Comparison of ENCODE assay signal across 8 cellular contexts in the genomic region with DNA sequence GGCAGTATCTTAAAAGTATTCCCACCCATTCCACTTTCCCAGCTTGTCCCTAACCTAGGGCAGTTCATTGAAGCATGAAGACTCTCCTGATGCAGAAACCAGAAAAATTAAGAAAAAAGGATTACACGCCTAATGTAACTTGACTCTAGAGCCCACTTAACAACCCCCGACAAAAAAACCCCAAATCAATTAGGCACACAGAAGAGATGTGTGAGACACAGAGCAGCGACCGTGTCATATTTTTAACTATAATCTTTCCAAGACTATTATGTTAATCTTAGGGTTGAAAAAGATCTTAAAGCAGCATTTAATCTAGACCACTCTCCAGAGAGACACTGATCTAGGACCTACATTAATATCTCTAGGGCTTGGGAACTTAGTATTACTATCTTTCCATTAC. TPM values are rescaled to one million over a fixed set of nuclear protein-coding genes. Genes with fewer than 3 reads are reported as not detected.
DNase-seq lines count a peak whose midpoint lies in the region; ATAC-seq and TF ChIP-seq lines count a peak whose summit lies in the region.

No MANE protein-coding gene starts in this region.

- no peak for ATAC-seq in activated CD4-positive, alpha-beta T cell treated with anti-CD3 and anti-CD28 coated beads for 36 hours

- no peaks in the 10 kb centered on the region for H3K9me3 Mint-ChIP-seq in activated CD4-positive, alpha-beta T cell treated with anti-CD3 and anti-CD28 coated beads for 36 hours (ENCODE audit: low read depth)
- H3K9me3 Mint-ChIP-seq in activated CD4-positive, alpha-beta memory T cell treated with anti-CD3 and anti-CD28 coated beads, Interleukin-2, amount 10 ng/mL, durations not matched to agents 7 days and 5 days, result no peaks in the 10 kb centered on the region

- DNase-seq in activated CD4-positive, alpha-beta T cell treated with anti-CD3 and anti-CD28 coated beads for 36 hours, result no peak
- DNase-seq in activated CD4-positive, alpha-beta T cell treated with anti-CD3 and anti-CD28 coated beads for 4 hours, result no peak
- no peak for DNase-seq in activated CD4-positive, alpha-beta memory T cell treated with anti-CD3 and anti-CD28 coated beads, Interleukin-2, amount 10 ng/mL, durations not matched to agents 7 days and 5 days
- DNase-seq in suprapubic skin (ENCODE audit: low spot score in 2 of 2) (no peak), GM03348 (ENCODE audit: low spot score) (no peak), NCI-H2029 treated with DMSO at 0.1 percent for 48 hours (lab: John Stamatoyannopoulos, UW) (no peak)
- no peak for DNase-seq in activated CD4-positive, alpha-beta T cell treated with anti-CD3 and anti-CD28 coated beads for 48 hours

- under 1% methylated on average over 4 of the region's 4 CpGs for WGBS in suprapubic skin

- TF ChIP-seq CTCF in suprapubic skin (IDR thresholded peaks at IDR 0.05), result no peak

- H3K4me3 ChIP-seq in iPS-20b (ENCODE audit: low read length) (peak overlapping the region; percentile 96), suprapubic skin (peak overlapping the region; percentile 93)

- H3K9me3 ChIP-seq in iPS-20b (ENCODE audit: insufficient read depth, low read depth, low read length) (no peaks in the 10 kb centered on the region), suprapubic skin (no peaks in the 10 kb centered on the region)

- no peaks in the 10 kb centered on the region for H3K27me3 Mint-ChIP-seq in activated CD4-positive, alpha-beta T cell treated with anti-CD3 and anti-CD28 coated beads for 36 hours
- no peaks in the 10 kb centered on the region for H3K27me3 Mint-ChIP-seq in activated CD4-positive, alpha-beta memory T cell treated with anti-CD3 and anti-CD28 coated beads, Interleukin-2, amount 10 ng/mL, durations not matched to agents 7 days and 5 days

- H3K27ac ChIP-seq in iPS-20b (ENCODE audit: low read length) (peak overlapping the region; percentile 97), suprapubic skin (peak overlapping the region; percentile 99)

- CTCF ChIA-PET in activated CD4-positive, alpha-beta T cell treated with anti-CD3 and anti-CD28 coated beads for 36 hours (lab: Charles Lee), result no interaction called here
- CTCF ChIA-PET in activated CD4-positive, alpha-beta memory T cell treated with anti-CD3 and anti-CD28 coated beads, Interleukin-2, amount 10 ng/mL, durations not matched to agents 7 days and 5 days (lab: Charles Lee), result interaction anchor here (0.9 kb wide), 1 partner anchor 27 kb away, joined by 3 read pairs; no protein-coding TSS in a partner anchor

- H3K27me3 ChIP-seq in iPS-20b (ENCODE audit: insufficient read depth, low read length), result no peaks in the 10 kb centered on the region
- H3K27me3 ChIP-seq in suprapubic skin, result no peaks in the 10 kb centered on the region

- POLR2A ChIA-PET in activated CD4-positive, alpha-beta T cell treated with anti-CD3 and anti-CD28 coated beads for 36 hours (lab: Charles Lee), result no interaction called here
- POLR2A ChIA-PET in activated CD4-positive, alpha-beta memory T cell treated with anti-CD3 and anti-CD28 coated beads, Interleukin-2, amount 10 ng/mL, durations not matched to agents 7 days and 5 days (lab: Charles Lee), result interaction anchor here (1.0 to 3.7 kb wide), 5 partner anchors 12 to 91 kb away, joined by 3 to 14 read pairs (median 4); no protein-coding TSS in a partner anchor

- H3K27ac Mint-ChIP-seq in activated CD4-positive, alpha-beta T cell treated with anti-CD3 and anti-CD28 coated beads for 36 hours, result peak overlapping the region; percentile 98
- peak overlapping the region; percentile 95 for H3K27ac Mint-ChIP-seq in activated CD4-positive, alpha-beta memory T cell treated with anti-CD3 and anti-CD28 coated beads, Interleukin-2, amount 10 ng/mL, durations not matched to agents 7 days and 5 days

- peaks cover 38% of the 10 kb centered on the region for H3K4me1 Mint-ChIP-seq in activated CD4-positive, alpha-beta T cell treated with anti-CD3 and anti-CD28 coated beads for 36 hours
- peaks cover 40% of the 10 kb centered on the region for H3K4me1 Mint-ChIP-seq in activated CD4-positive, alpha-beta memory T cell treated with anti-CD3 and anti-CD28 coated beads, Interleukin-2, amount 10 ng/mL, durations not matched to agents 7 days and 5 days

- no peak for TF ChIP-seq EP300 in suprapubic skin (IDR thresholded peaks at IDR 0.05)

- H3K36me3 Mint-ChIP-seq in activated CD4-positive, alpha-beta T cell treated with anti-CD3 and anti-CD28 coated beads for 36 hours (ENCODE audit: low read depth), result peaks cover 26% of the 10 kb centered on the region
- H3K36me3 Mint-ChIP-seq in activated CD4-positive, alpha-beta memory T cell treated with anti-CD3 and anti-CD28 coated beads, Interleukin-2, amount 10 ng/mL, durations not matched to agents 7 days and 5 days (ENCODE audit: low read depth), result peaks cover 31% of the 10 kb centered on the region

- H3K4me3 Mint-ChIP-seq in activated CD4-positive, alpha-beta T cell treated with anti-CD3 and anti-CD28 coated beads for 36 hours, result peak overlapping the region; percentile 87
- H3K4me3 Mint-ChIP-seq in activated CD4-positive, alpha-beta memory T cell treated with anti-CD3 and anti-CD28 coated beads, Interleukin-2, amount 10 ng/mL, durations not matched to agents 7 days and 5 days, result peak overlapping the region; percentile 97

- intact Hi-C loops in activated CD4-positive, alpha-beta T cell treated with anti-CD3 and anti-CD28 coated beads for 36 hours (cut with DNase I, micrococcal nuclease), result loop anchor here (2.0 to 10.0 kb wide), 3 partner anchors 100 to 804 kb away; a partner anchor contains a TSS

- H3K36me3 ChIP-seq in iPS-20b (ENCODE audit: insufficient read depth, low read depth, low read length), result peaks cover 23% of the 10 kb centered on the region
- no peaks in the 10 kb centered on the region for H3K36me3 ChIP-seq in suprapubic skin

- TF ChIP-seq POLR2A in suprapubic skin (IDR thresholded peaks at IDR 0.05), result no peak

- peaks cover 12% of the 10 kb centered on the region for H3K4me1 ChIP-seq in iPS-20b (ENCODE audit: insufficient read depth, low read length)
- peaks cover 54% of the 10 kb centered on the region for H3K4me1 ChIP-seq in suprapubic skin

- peak overlapping the region; percentile 99 for H3K9ac ChIP-seq in iPS-20b (ENCODE audit: low read depth, low read length)

RNA-seq across cellular contexts. Expression of a gene that starts 1.3 kb away (rescaled TPM):
- 10 to 100 TPM; 78.5 to 83.0 TPM for total RNA-seq in activated CD4-positive, alpha-beta T cell treated with anti-CD3 and anti-CD28 coated beads for 36 hours
- 10 to 100 TPM; 80.0 to 95.1 TPM for total RNA-seq in activated CD4-positive, alpha-beta memory T cell treated with anti-CD3 and anti-CD28 coated beads, Interleukin-2, amount 10 ng/mL, durations not matched to agents 7 days and 5 days
- 100 to 1,000 TPM in 1 of 4 donors, 10 to 100 TPM in 3; 47.2 to 146 (median 64.0) TPM for total RNA-seq in suprapubic skin
